ENCODE assay signal across 15 cellular contexts in the genomic region with DNA sequence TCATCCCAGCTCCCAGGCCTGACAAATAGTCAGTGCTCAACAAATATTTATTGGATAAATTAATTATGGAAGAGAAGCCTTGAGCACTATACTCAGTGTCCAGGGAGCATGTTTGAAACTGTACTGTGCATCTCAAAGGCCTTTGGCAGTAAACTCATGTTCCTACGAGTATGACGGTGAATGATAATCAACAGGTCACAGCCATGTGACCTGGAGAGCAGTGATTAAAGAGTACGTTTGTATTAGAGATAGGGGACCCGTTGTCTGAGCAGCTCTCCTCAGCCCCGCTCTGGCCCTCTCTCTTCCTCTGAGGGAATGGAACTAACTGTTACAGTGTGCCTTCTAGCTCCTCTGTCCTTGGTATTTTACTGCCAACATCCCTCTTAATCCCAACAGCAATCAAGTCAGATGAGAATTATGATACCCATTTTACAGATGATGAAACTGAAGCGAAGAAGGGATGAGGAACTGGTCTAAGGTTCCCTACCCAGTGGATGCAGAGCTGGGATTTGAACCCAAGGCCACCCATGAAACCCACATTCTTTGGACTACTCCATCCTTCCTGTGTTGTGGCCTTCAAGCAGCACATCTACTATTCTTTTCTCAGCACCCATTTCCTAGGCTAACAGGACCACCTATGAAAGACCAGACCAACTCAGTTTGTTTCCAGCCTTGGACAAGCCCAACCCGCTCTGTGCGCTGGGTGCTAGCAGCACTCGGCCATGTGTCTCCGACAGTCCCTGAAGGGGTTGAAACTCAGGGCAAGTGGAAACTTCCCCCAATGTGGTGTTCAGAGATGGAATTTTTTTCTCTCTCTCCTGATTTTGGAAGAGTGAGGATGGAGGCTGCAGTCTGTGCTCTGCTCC.
"Had no signal": no experiment of that assay in that cellular context is flagged by ENCODE, and none has a peak within 500 bp of the region (broad histone marks: within the 10 kb centered on the region; RNA-seq: fewer than 3 reads in every experiment).

No MANE protein-coding gene starts in this region.

- H3K27ac Mint-ChIP-seq: activated CD4-positive, alpha-beta memory T cell treated with anti-CD3 and anti-CD28 coated beads for 36 hours; activated naive CD8-positive, alpha-beta T cell treated with anti-CD3 and anti-CD28 coated beads for 36 hours had no signal

- H3K9me3 Mint-ChIP-seq: activated CD4-positive, alpha-beta memory T cell treated with anti-CD3 and anti-CD28 coated beads for 36 hours; activated naive CD8-positive, alpha-beta T cell treated with anti-CD3 and anti-CD28 coated beads for 36 hours had no signal

- H3K36me3 ChIP-seq: neutrophil, sigmoid colon, upper lobe of right lung had no signal

- H3K4me1 ChIP-seq: foreskin keratinocyte had no signal

- H3K4me3 ChIP-seq: sigmoid colon, upper lobe of right lung had no signal

- H3K27me3 ChIP-seq: foreskin keratinocyte, sigmoid colon, upper lobe of right lung had no signal

- FAIRE-seq: islet of Langerhans had no signal

- ATAC-seq: foreskin keratinocyte had no signal

- H3K36me3 Mint-ChIP-seq: activated CD4-positive, alpha-beta memory T cell treated with anti-CD3 and anti-CD28 coated beads for 36 hours; activated naive CD8-positive, alpha-beta T cell treated with anti-CD3 and anti-CD28 coated beads for 36 hours had no signal

- H3K27ac ChIP-seq: foreskin keratinocyte, neutrophil, sigmoid colon, upper lobe of right lung had no signal

- H3K27me3 Mint-ChIP-seq: activated CD4-positive, alpha-beta memory T cell treated with anti-CD3 and anti-CD28 coated beads for 36 hours; activated naive CD8-positive, alpha-beta T cell treated with anti-CD3 and anti-CD28 coated beads for 36 hours had no signal

- DNase-seq: activated CD4-positive, alpha-beta memory T cell treated with anti-CD3 and anti-CD28 coated beads for 36 hours; activated CD4-positive, alpha-beta T cell treated with anti-CD3 and anti-CD28 coated beads for 1 hour; activated gamma-delta T cell; activated naive CD8-positive, alpha-beta T cell treated with anti-CD3 and anti-CD28 coated beads for 36 hours; activated T-cell treated with anti-CD3 and anti-CD28 coated beads, Interleukin-2, amount 50 U/mL, for 48 hours; foreskin keratinocyte; head of caudate nucleus; midbrain; sigmoid colon; stimulated activated CD4-positive, alpha-beta T cell treated with anti-CD3 and anti-CD28 coated beads, Interleukin-12 subunit alpha, Interleukin-12 subunit beta, amount 100 ng/mL, for 4 hours; stimulated activated CD4-positive, alpha-beta T cell treated with anti-CD3 and anti-CD28 coated beads, Interleukin-2, amount 100 ng/mL, for 48 hours; stimulated activated naive CD4-positive, alpha-beta T cell treated with Interleukin-2 at 50 U/mL for 16 hours; upper lobe of right lung had no signal

- H3K9me3 ChIP-seq: neutrophil, sigmoid colon, upper lobe of right lung had no signal

- H3K4me3 Mint-ChIP-seq: activated CD4-positive, alpha-beta memory T cell treated with anti-CD3 and anti-CD28 coated beads for 36 hours; activated naive CD8-positive, alpha-beta T cell treated with anti-CD3 and anti-CD28 coated beads for 36 hours had no signal
